Comparison of ENCODE assay signal across 8 cellular contexts in the genomic region with DNA sequence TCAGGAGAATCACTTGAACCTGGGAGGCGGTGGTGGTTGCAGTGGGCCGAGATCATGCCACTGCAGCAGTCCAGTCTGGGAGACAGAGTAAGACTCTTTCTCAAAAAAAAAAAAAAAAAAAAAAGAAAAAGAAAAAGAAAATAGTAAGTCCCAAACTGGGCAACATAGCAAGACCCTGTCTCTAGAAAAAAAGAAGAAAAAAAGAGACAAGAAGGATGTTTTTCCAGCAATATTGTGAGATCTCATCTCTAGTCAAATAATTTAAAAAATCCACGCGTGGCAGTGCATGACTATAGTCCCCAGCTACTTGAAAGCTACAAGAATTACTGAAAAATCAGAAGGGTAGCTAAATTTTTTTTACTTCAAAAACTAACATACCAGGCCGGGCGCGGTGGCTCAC.
"Had no signal": no experiment of that assay in that cellular context is flagged by ENCODE, and none has a peak within 500 bp of the region (broad histone marks: within the 10 kb centered on the region; RNA-seq: fewer than 3 reads in every experiment).

No MANE protein-coding gene starts in this region.

- H3K4me3 ChIP-seq: GM12878 had no signal

- FAIRE-seq: G401.6, GM12878, GM12891, GM12892, GM18507, GM19239 had no signal

- ATAC-seq: GM12878 had no signal

- DNase-seq: GDM1, GF-D8 had no signal
